Comparison of ENCODE assay signal across 12 cellular contexts in genomic region chr1:233635765-233636502, GRCh38. TPM values are rescaled to one million over a fixed set of nuclear protein-coding genes. Genes with fewer than 3 reads are reported as not detected.
A peak's percentile ranks its signal among the peaks of the same experiment; 100 is the strongest.
DNase-seq lines count a peak whose midpoint lies in the region; ATAC-seq and TF ChIP-seq lines count a peak whose summit lies in the region.
"Had no signal": no experiment of that assay in that cellular context is flagged by ENCODE, and none has a peak within 500 bp of the region (broad histone marks: within the 10 kb centered on the region; RNA-seq: fewer than 3 reads in every experiment).

No MANE protein-coding gene starts in this region.

- ATAC-seq in GM18907 (IDR thresholded peaks at IDR 0.05; ENCODE audit: unreplicated experiment) (no peak), left colon (no peak)

- in situ Hi-C loops in Caki2 (cut with HindIII; ENCODE audit: low pct_unique_long_range_greater_than_20kb, low sequenced_read_pairs) = no loop called here

- DNase-seq in Caki2 (ENCODE audit: low read depth) = peak; percentile 47
- peak; percentile 29 for DNase-seq in WERI-Rb-1
- DNase-seq in iris pigment epithelial cell (ENCODE audit: low read depth) = peak; percentile 86
- no peak for DNase-seq in stimulated activated CD4-positive, alpha-beta T cell treated with anti-CD3 and anti-CD28 coated beads, Interleukin-4, amount 100 ng/mL, for 4 hours
- DNase-seq in NCI-H345 (lab: John Stamatoyannopoulos, UW) = no peak
- DNase-seq in left colon = no peak
- DNase-seq: NCI-H1694 treated with DMSO at 0.1 percent for 48 hours; stimulated activated CD4-positive, alpha-beta T cell treated with anti-CD3 and anti-CD28 coated beads, Interleukin-4, amount 100 ng/mL, for 24 hours; substantia nigra had no signal

- TF ChIP-seq EP300 in Ishikawa (IDR thresholded peaks at IDR 0.05; ENCODE audit: borderline replicate concordance) = no peak

- intact Hi-C loops in left colon (cut with DNase I, micrococcal nuclease) = no loop called here

- TF ChIP-seq CTCF in WERI-Rb-1 (IDR thresholded peaks at IDR 0.05; ENCODE audit: low read depth, low read length) = no peak

- no peak for TF ChIP-seq RAD21 in Ishikawa (IDR thresholded peaks at IDR 0.05; ENCODE audit: low read depth)

- H3K4me3 ChIP-seq in WERI-Rb-1 (ENCODE audit: low read depth, low read length) = no peak overlapping the region
- H3K4me3 ChIP-seq: BLaER1 treated with 17β-estradiol and CSF1 and Interleukin-3, amounts not matched to agents 10 nM and 100 nM had no signal

- peaks cover 3% of the 10 kb centered on the region for H3K9me3 ChIP-seq in WERI-Rb-1 (ENCODE audit: severe bottlenecking)
- H3K9me3 ChIP-seq: BLaER1 treated with 17β-estradiol and CSF1 and Interleukin-3, amounts not matched to agents 10 nM and 100 nM had no signal

- no peak overlapping the region for H3K27ac ChIP-seq in WERI-Rb-1
- H3K27ac ChIP-seq: BLaER1 treated with 17β-estradiol and CSF1 and Interleukin-3, amounts not matched to agents 10 nM and 100 nM had no signal

- peaks cover 90% of the 10 kb centered on the region for H3K27me3 ChIP-seq in WERI-Rb-1 (ENCODE audit: insufficient read depth, low read depth, severe bottlenecking)
- H3K27me3 ChIP-seq: BLaER1 treated with 17β-estradiol and CSF1 and Interleukin-3, amounts not matched to agents 10 nM and 100 nM had no signal

- H3K36me3 ChIP-seq in WERI-Rb-1 = no peaks in the 10 kb centered on the region
- H3K36me3 ChIP-seq: BLaER1 treated with 17β-estradiol and CSF1 and Interleukin-3, amounts not matched to agents 10 nM and 100 nM had no signal

TF ChIP-seq in Ishikawa, 13 proteins besides CTCF, POLR2A, EP300 and RAD21:
- TF ChIP-seq MAX (IDR thresholded peaks at IDR 0.05) (peak; percentile 48), YY1 (IDR thresholded peaks at IDR 0.05; ENCODE audit: low read depth) (no peak)
TF ChIP-seq in Ishikawa: peak in this region for 1.

RNA-seq across cellular contexts. Expression of gene KCNK1, which starts 22.0 kb away (rescaled TPM):
- 36.3 and 39.1 TPM in 2 replicates for total RNA-seq in Caki2 (2014; rRNA removed; shearing (Covaris generic); ENCODE audit: low replicate concordance)
- 10 to 100 TPM; 56.5 to 61.4 TPM for total RNA-seq in left colon

Comparison
In these comparisons a context has a peak if more than half of its experiments do, and no peak if none do; other contexts are left out.
1. DNase-seq: peak in Caki2 (single experiment), WERI-Rb-1 (single experiment) and iris pigment epithelial cell (single experiment); none in stimulated activated CD4-positive, alpha-beta T cell treated with anti-CD3 and anti-CD28 coated beads, Interleukin-4, amount 100 ng/mL, for 4 hours (0 of 2), NCI-H345 (single experiment) and left colon (0 of 2).